8 cellular contexts compared by ENCODE assay signal in the genomic region with DNA sequence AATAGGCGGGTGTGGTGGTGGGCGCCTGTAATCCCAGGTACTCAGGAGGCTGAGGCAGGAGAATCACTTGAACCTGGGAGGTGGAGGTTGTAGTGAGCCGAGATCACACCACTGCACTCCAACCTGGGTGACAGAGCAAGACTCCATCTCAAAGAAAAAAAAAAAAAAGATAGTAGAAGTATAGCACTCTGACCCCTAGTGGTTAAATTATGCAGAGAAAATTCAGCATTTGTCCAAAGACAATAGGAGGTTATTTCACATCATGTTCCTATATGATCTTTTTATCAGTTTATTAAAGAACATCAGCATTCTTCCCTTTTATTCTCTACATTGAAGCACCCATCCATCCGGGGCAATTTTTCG. TPM values are rescaled to one million over a fixed set of nuclear protein-coding genes. Genes with fewer than 3 reads are reported as not detected.
A peak's percentile ranks its signal among the peaks of the same experiment; 100 is the strongest.
DNase-seq lines count a peak whose midpoint lies in the region; ATAC-seq, FAIRE-seq and TF ChIP-seq lines count a peak whose summit lies in the region.
"Not testable (repeated sequence)": the region's sequence is repeated elsewhere in the genome, so short reads cannot be mapped to it uniquely, and the experiment has no call there.

No MANE protein-coding gene starts in this region.

- peaks cover 0 to 15% (median 4%) of the 10 kb centered on the region in 12 donors for H3K4me1 ChIP-seq in heart left ventricle
- not testable (repeated sequence) for H3K4me1 ChIP-seq in osteoblast (ENCODE audit: insufficient read depth, low read length)

- in situ Hi-C loops in astrocyte of the spinal cord (cut with HindIII; ENCODE audit: low sequenced_read_pairs), result not testable (repeated sequence)

- not testable (repeated sequence) for H3K36me3 ChIP-seq in heart left ventricle; osteoblast (ENCODE audit: insufficient read depth, low read length)

- ATAC-seq in HG02759 (IDR thresholded peaks at IDR 0.05; ENCODE audit: unreplicated experiment) (peak; percentile 58), heart left ventricle (peak; percentile 47 to 81 (median 56))

- H3K9me3 ChIP-seq in heart left ventricle; osteoblast (ENCODE audit: low read depth, low read length): not testable (repeated sequence)

- TF ChIP-seq POLR2A in heart left ventricle (IDR thresholded peaks at IDR 0.05), result not testable (repeated sequence)

- H4K20me1 ChIP-seq in osteoblast (ENCODE audit: insufficient read depth, low read length), result not testable (repeated sequence)

- H3K4me3 ChIP-seq in astrocyte of the spinal cord (ENCODE audit: low read depth, low read length); heart left ventricle; osteoblast (ENCODE audit: insufficient read depth, low read length): not testable (repeated sequence)

- peak overlapping the region; percentile 56 for H2AFZ ChIP-seq in osteoblast (ENCODE audit: low read length)

- peak overlapping the region; percentile 68 for H3K4me2 ChIP-seq in osteoblast (ENCODE audit: insufficient read depth, low read length)

- not testable (repeated sequence) for H3K27ac ChIP-seq in heart left ventricle; osteoblast (ENCODE audit: low read depth, low read length)

- DNase-seq in GM10266 (ENCODE audit: extremely low spot score); heart left ventricle; osteoblast (ENCODE audit: insufficient read length, low spot score, missing footprints): not testable (repeated sequence)
- peak; percentile 59 for DNase-seq in NCI-H1694 treated with DMSO at 0.1 percent for 48 hours (lab: John Stamatoyannopoulos, UW)
- peak; percentile 32 for DNase-seq in SIG-M5 treated with dmso at 0.1 percent for 504 hours (lab: John Stamatoyannopoulos, UW; ENCODE audit: unreplicated experiment)
- DNase-seq in astrocyte of the spinal cord (ENCODE audit: low read depth, low spot score), result peak; percentile 36

- H3K79me2 ChIP-seq in osteoblast (ENCODE audit: insufficient read depth, low read length), result not testable (repeated sequence)

- TF ChIP-seq CTCF in GM10266 (IDR thresholded peaks at IDR 0.05; ENCODE audit: control insufficient read depth, insufficient read depth, low read depth, missing control alignments) (peak; percentile 52), astrocyte of the spinal cord (IDR thresholded peaks at IDR 0.05; ENCODE audit: low read depth, low read length) (peak; percentile 39), heart left ventricle (IDR thresholded peaks at IDR 0.05) (peak; percentile 45 to 75 (median 64)), osteoblast (IDR thresholded peaks at IDR 0.05; ENCODE audit: extremely low read depth, low read depth, low read length) (peak; percentile 43)

- H3K27me3 ChIP-seq in heart left ventricle; osteoblast (ENCODE audit: insufficient read depth, low read length): not testable (repeated sequence)

- FAIRE-seq in A204.1 (lab: Jason Lieb, UNC), result peak; percentile 46

- WGBS in heart left ventricle, 4 donors, result 25 to 35% (median 31%) methylated on average over 5 of the region's 5 CpGs

- intact Hi-C loops in heart left ventricle (cut with DNase I), result loop anchor here (1.0 to 5.0 kb wide), 11 partner anchors 122 to 437 kb away; a partner anchor contains a TSS

RNA-seq across cellular contexts. Expression of a gene that starts 5.2 kb away (rescaled TPM):
- total RNA-seq in heart left ventricle (10 to 100 TPM in 4 of 9 donors, 1 to 10 TPM in 5; 7.5 to 14.3 (median 9.9) TPM), osteoblast (17.4 and 18.5 TPM in 2 replicates)
- 1 to 10 TPM; 3.2 to 5.2 TPM for polyA plus RNA-seq in heart left ventricle
